Comparison of ENCODE assay signal across 17 cellular contexts in the genomic region with DNA sequence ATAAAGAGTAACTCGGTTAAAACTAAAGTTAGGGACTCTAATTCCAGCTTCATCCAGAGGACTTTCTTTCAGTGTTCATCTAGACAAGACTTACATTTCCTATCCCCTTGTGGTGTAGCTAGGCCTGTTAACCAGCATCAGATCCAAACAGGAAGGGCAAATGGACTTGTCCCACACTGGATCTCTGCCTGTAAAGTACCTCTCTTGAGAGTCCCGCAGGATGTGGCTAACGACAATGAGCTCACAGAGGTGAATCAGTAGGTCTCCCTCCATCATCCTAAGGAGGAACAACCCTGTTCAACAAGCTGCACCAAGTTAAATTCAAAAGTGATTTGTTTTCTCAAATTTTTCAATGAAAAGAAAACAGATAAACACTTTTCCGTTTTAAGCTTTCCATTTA.
DNase-seq lines count a peak whose midpoint lies in the region; ATAC-seq and TF ChIP-seq lines count a peak whose summit lies in the region.
"Had no signal": no experiment of that assay in that cellular context is flagged by ENCODE, and none has a peak within 500 bp of the region (broad histone marks: within the 10 kb centered on the region; RNA-seq: fewer than 3 reads in every experiment).

No MANE protein-coding gene starts in this region.

- H3K4me2 ChIP-seq in PC-9 (no peak overlapping the region), mesendoderm (ENCODE audit: low read length) (no peak overlapping the region)

- no peak overlapping the region for H2BK15ac ChIP-seq in mesendoderm (replicated peaks; ENCODE audit: low read depth)

- H3K23ac ChIP-seq in mesendoderm (ENCODE audit: low read length): no peak overlapping the region

- H3F3A ChIP-seq in PC-9 (ENCODE audit: insufficient read depth, low read depth): no peaks in the 10 kb centered on the region

- no peak overlapping the region for H3K18ac ChIP-seq in mesendoderm (ENCODE audit: low read length)

- no peak overlapping the region for H3K4ac ChIP-seq in mesendoderm (ENCODE audit: low read depth, low read length)

- no peak for TF ChIP-seq CTCF in PC-9 (conservative IDR thresholded peaks at IDR 0.05)
- no peak for TF ChIP-seq CTCF in GM13977 (IDR thresholded peaks at IDR 0.05; ENCODE audit: extremely low read depth, insufficient read depth, missing control alignments)

- no peak overlapping the region for H2BK120ac ChIP-seq in mesendoderm (ENCODE audit: low read depth, low read length)

- BruUV-seq in PC-9 (replicated peaks; lab: Mats Ljungman, UMichigan): no TSS peak

- no peak overlapping the region for H3K4me3 ChIP-seq in PC-9
- H3K4me3 ChIP-seq in mesendoderm (ENCODE audit: low read length): no peak overlapping the region

- no peak overlapping the region for H2BK5ac ChIP-seq in mesendoderm (ENCODE audit: low read length)

- no peak overlapping the region for H4K8ac ChIP-seq in mesendoderm (ENCODE audit: low read depth, low read length)

- DNase-seq in DMS53 (lab: John Stamatoyannopoulos, UW) (peak; percentile 6), DMS53 treated with DMSO at 0.1 percent for 48 hours (lab: John Stamatoyannopoulos, UW; ENCODE audit: unreplicated experiment) (no peak), PC-9 (no peak), mesendoderm (peak; percentile 3), AML-193 (lab: John Stamatoyannopoulos, UW) (no peak), GM13977 (ENCODE audit: low spot score) (no peak)
- DNase-seq: 8988T, DMS79, HCEC 1CT, IMR-90, NCI-H1092 treated with DMSO at 0.1 percent for 48 hours, NCI-H2081, NCI-H2227 treated with DMSO at 0.1 percent for 48 hours had no signal

- in situ Hi-C loops in GM13977 (cut with MboI; ENCODE audit: low pct_unique_long_range_greater_than_20kb, low sequenced_read_pairs, unreplicated experiment): no loop called here

- H2AK5ac ChIP-seq in mesendoderm (ENCODE audit: low read length): no peak overlapping the region

- H3K27me3 ChIP-seq in PC-9 (ENCODE audit: insufficient read depth, low read depth): no peaks in the 10 kb centered on the region
- H3K27me3 ChIP-seq in mesendoderm (ENCODE audit: insufficient read depth, low read length, poor library complexity): no peaks in the 10 kb centered on the region

- no CpG with 5 or more reads among the region's 4 CpGs for WGBS in mesendoderm (ENCODE audit: extremely low coverage, insufficient coverage, low lambda C conversion rate)

- intact Hi-C loops in PC-9 (cut with micrococcal nuclease; ENCODE audit: unreplicated experiment): no loop called here

- peak overlapping the region; percentile 22; the same call in 1 of the 2 replicates for H2AFZ ChIP-seq in PC-9

- H3K56ac ChIP-seq in mesendoderm (ENCODE audit: low read length): no peak overlapping the region

- no peaks in the 10 kb centered on the region; the same call in 1 of the 2 replicates for H4K20me1 ChIP-seq in PC-9 (ENCODE audit: insufficient read depth)

- POLR2A ChIA-PET in PC-9 (lab: Charles Lee; ENCODE audit: unreplicated experiment): no interaction called here

- H3K4me1 ChIP-seq in PC-9 (replicated peaks; ENCODE audit: insufficient read depth) (no peaks in the 10 kb centered on the region), mesendoderm (ENCODE audit: control insufficient read depth, low read depth, low read length) (no peaks in the 10 kb centered on the region)

- H4K5ac ChIP-seq in mesendoderm (ENCODE audit: low read length): no peak overlapping the region

- no peak overlapping the region for H3K27ac ChIP-seq in PC-9
- H3K27ac ChIP-seq in mesendoderm (ENCODE audit: low read depth, low read length): no peak overlapping the region
- H3K27ac ChIP-seq: HL-60, RWPE1 had no signal

- H3K9me2 ChIP-seq in PC-9 (ENCODE audit: insufficient read depth): no peaks in the 10 kb centered on the region; the same call in 1 of the 2 replicates

- ATAC-seq in GM21360 (IDR thresholded peaks at IDR 0.05; ENCODE audit: unreplicated experiment): no peak
- ATAC-seq in HG02981 (IDR thresholded peaks at IDR 0.05; ENCODE audit: unreplicated experiment): no peak

- CTCF ChIA-PET in PC-9 (lab: Charles Lee): no interaction called here

- H3K9ac ChIP-seq in mesendoderm (ENCODE audit: low read length): no peak overlapping the region

- H3K79me2 ChIP-seq in PC-9 (ENCODE audit: low read depth) (no peaks in the 10 kb centered on the region), mesendoderm (ENCODE audit: control insufficient read depth, insufficient read depth, low read length) (no peaks in the 10 kb centered on the region)

- no peaks in the 10 kb centered on the region for H3K36me3 ChIP-seq in PC-9 (ENCODE audit: low read depth)
- no peaks in the 10 kb centered on the region for H3K36me3 ChIP-seq in mesendoderm (ENCODE audit: control insufficient read depth, insufficient read depth, low read length)

- H3K79me1 ChIP-seq in mesendoderm (ENCODE audit: low read length): no peaks in the 10 kb centered on the region

- no peaks in the 10 kb centered on the region for H3K9me3 ChIP-seq in PC-9 (ENCODE audit: insufficient read depth, low read depth)

Comparison
In these comparisons a context has a peak if more than half of its experiments do, and no peak if none do; other contexts are left out.
1. DNase-seq: peak in DMS53 (single experiment) and mesendoderm (single experiment); none in DMS53 treated with DMSO at 0.1 percent for 48 hours (single experiment), PC-9 (0 of 2), AML-193 (0 of 2) and GM13977 (single experiment).